Comparison of ENCODE assay signal across 9 cellular contexts in the genomic region with DNA sequence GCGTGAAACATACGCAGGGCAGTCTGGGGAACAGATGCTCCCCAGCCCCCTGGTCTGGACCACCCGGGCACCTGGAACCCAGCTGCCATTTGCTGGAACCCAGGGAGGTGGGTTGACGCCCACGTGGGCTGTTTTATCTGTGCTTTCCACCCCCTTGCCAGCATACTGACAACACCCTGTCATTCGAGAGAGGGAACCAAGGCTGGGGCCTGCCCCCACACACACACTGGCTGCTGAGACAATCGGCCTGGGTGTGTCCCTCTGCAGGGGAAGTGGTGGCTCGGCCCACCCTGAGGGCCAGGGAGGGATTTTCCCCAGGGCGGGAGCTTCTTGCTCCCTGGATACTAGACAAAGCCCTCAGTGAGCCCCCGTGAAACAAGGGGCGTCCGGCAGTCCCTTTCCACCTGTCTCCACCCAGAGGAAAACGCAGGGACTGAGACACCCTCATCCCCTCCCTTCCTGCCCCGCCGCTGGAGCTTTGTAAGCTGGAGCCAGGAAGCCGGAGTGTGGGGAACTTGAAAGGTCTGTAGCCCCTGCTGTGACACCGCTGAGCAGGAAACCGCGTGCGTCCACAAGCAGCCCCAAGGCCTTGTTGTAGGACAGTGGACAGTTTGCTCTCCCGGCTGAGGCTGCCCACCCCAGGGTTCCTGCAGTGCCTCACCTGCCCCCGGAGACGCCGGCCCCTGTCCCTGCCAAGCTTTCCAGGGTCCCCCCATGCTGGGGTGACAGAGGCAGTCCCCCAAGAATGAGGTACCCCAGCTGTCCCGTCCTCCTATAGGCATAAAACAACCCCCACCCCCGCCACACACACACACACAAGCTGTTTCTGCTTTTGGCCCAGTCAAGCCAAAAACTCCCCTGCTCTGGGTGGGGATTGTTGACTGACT. TPM values are rescaled to one million over a fixed set of nuclear protein-coding genes. Genes with fewer than 3 reads are reported as not detected.
DNase-seq lines count a peak whose midpoint lies in the region; ATAC-seq and TF ChIP-seq lines count a peak whose summit lies in the region.
"Had no signal": no experiment of that assay in that cellular context is flagged by ENCODE, and none has a peak within 500 bp of the region (broad histone marks: within the 10 kb centered on the region; RNA-seq: fewer than 3 reads in every experiment).

No MANE protein-coding gene starts in this region.

- 38 to 47% methylated on average over 9 to 26 of the region's 26 CpGs for WGBS in endodermal cell (ENCODE audit: insufficient coverage in 1 of 2, insufficient read length in 1 of 2), 2 experiments

- peaks cover 9% of the 10 kb centered on the region for H3K4me1 ChIP-seq in endodermal cell (ENCODE audit: control insufficient read depth, insufficient read depth, low read length)
- H3K4me1 ChIP-seq in neuron (ENCODE audit: insufficient read depth, low read length), result peaks cover 20% of the 10 kb centered on the region

- peaks cover 9% of the 10 kb centered on the region for H3K4me1 Mint-ChIP-seq in endodermal cell

- H3K36me3 ChIP-seq in endodermal cell (ENCODE audit: control insufficient read depth, insufficient read depth, low read length), result no peaks in the 10 kb centered on the region
- no peaks in the 10 kb centered on the region for H3K36me3 ChIP-seq in neuron (ENCODE audit: insufficient read depth, low read length)

- H3K9me3 ChIP-seq in endodermal cell (ENCODE audit: control insufficient read depth, low read length) (no peaks in the 10 kb centered on the region), neuron (ENCODE audit: low read length) (no peaks in the 10 kb centered on the region)

- H3K4me3 ChIP-seq in endodermal cell (ENCODE audit: low read length) (no peak overlapping the region), neuron (ENCODE audit: low read length) (peak overlapping the region; percentile 5)

- peak overlapping the region; percentile 91 for H2AFZ ChIP-seq in neuron (ENCODE audit: low read depth, low read length)

- H3K9ac ChIP-seq in endodermal cell (ENCODE audit: extremely low read depth, low read length, poor library complexity, severe bottlenecking), result no peak overlapping the region

- H3K27me3 ChIP-seq in endodermal cell (ENCODE audit: control insufficient read depth, insufficient read depth, low read length, poor library complexity, severe bottlenecking), result no peaks in the 10 kb centered on the region
- peaks cover 2% of the 10 kb centered on the region for H3K27me3 ChIP-seq in neuron (ENCODE audit: insufficient read depth, low read length)

- H3K36me3 Mint-ChIP-seq in endodermal cell (ENCODE audit: low read depth), result no peaks in the 10 kb centered on the region

- ATAC-seq in GM18502 (IDR thresholded peaks at IDR 0.05; ENCODE audit: poor library complexity, unreplicated experiment), result peak; percentile 76
- peak; percentile 66 for ATAC-seq in HG03095 (IDR thresholded peaks at IDR 0.05; ENCODE audit: unreplicated experiment)
- ATAC-seq in HG03378 (IDR thresholded peaks at IDR 0.05; ENCODE audit: unreplicated experiment), result no peak
- no peak for ATAC-seq in GM21576 (IDR thresholded peaks at IDR 0.05; ENCODE audit: unreplicated experiment)

- no peak overlapping the region for H3K27ac ChIP-seq in endodermal cell (ENCODE audit: low read depth, low read length)
- H3K27ac ChIP-seq: epithelial cell of prostate had no signal

- TF ChIP-seq CTCF in endodermal cell (conservative IDR thresholded peaks at IDR 0.05), result peak; percentile 21

- H3K4me3 Mint-ChIP-seq in endodermal cell, result no peak overlapping the region

- peak; percentile 31 to 54 for DNase-seq in activated CD4-positive, alpha-beta T cell treated with anti-CD3 and anti-CD28 coated beads for 4 hours
- DNase-seq in endodermal cell (peak; percentile 78), SHP77 (lab: John Stamatoyannopoulos, UW) (no peak)

- H3K27me3 Mint-ChIP-seq in endodermal cell (ENCODE audit: insufficient read depth), result no peaks in the 10 kb centered on the region

- no peak overlapping the region for H3K27ac Mint-ChIP-seq in endodermal cell

- no peaks in the 10 kb centered on the region for H3K9me3 Mint-ChIP-seq in endodermal cell

RNA-seq across cellular contexts. Expression of a gene that starts 14.1 kb away (rescaled TPM):
- total RNA-seq in endodermal cell, result 10 to 100 TPM in 1 of 2 donors, 1 to 10 TPM in 1; 9.3 to 13.1 TPM
- polyA plus RNA-seq in endodermal cell (2013, experiment 1 of 2), result 11.6 TPM
- 11.6 TPM for polyA plus RNA-seq in endodermal cell (2013, experiment 2 of 2)

RNA-seq across cellular contexts. Expression of a gene that starts 51.0 kb away (rescaled TPM):
- total RNA-seq in endodermal cell, result under 1 TPM; 0.29 to 0.44 TPM
- polyA plus RNA-seq in endodermal cell (2013, experiment 1 of 2), result 0.14 TPM
- polyA plus RNA-seq in endodermal cell (2013, experiment 2 of 2), result 0.50 TPM

Comparison
In these comparisons a context has a peak if more than half of its experiments do, and no peak if none do; other contexts are left out.
1. ATAC-seq: peak in GM18502 (single experiment) and HG03095 (single experiment); none in HG03378 (single experiment) and GM21576 (single experiment).
2. DNase-seq: peak in activated CD4-positive, alpha-beta T cell treated with anti-CD3 and anti-CD28 coated beads for 4 hours (2 of 2) and endodermal cell (single experiment); none in SHP77 (0 of 2).